ENCODE assay signal across 7 cellular contexts in the genomic region with DNA sequence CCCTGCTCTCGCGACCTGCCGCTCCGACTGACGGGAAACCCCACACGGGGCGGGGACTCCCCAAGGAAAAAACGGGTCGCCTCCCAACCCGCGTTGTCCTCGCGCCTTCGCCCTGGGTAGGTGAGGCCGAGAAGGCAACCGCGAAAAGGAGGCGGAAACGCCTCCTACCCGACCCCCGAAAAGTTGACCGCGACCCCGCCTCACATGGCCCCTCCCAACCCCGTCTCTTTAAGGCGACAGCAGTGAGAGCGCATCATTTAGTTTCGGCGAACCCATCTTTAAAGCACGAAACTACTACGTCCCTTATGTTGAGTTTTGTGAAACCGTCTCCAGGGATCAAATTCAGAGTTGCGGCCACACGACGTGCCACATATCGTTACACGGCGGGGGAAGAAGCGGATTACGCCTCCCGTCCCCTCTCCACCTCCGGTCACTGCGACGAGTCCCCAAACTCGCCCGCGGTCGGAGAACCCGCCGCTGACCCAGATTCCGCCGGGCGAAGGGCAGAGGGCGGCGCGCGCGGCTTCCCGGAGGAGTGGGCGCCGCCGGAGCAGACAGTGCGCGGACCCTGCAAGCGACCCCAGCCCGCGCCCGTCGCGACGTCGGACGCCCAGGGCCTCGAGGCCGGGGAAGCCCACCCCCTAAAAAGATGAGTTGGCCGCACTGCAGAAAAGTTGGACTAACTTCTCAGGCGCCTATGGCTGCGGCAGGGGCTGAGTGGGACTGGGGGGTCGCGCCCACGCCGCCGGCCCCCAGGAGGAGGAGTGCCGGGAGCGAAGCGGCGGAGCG. TPM values are rescaled to one million over a fixed set of nuclear protein-coding genes. Genes with fewer than 3 reads are reported as not detected.
A peak's percentile ranks its signal among the peaks of the same experiment; 100 is the strongest.
DNase-seq lines count a peak whose midpoint lies in the region; ATAC-seq and TF ChIP-seq lines count a peak whose summit lies in the region.

No MANE protein-coding gene starts in this region.

- 0 to 1% methylated on average over 7 to 84 of the region's 88 CpGs for WGBS in body of pancreas, 2 donors
- 2% methylated on average over 85 of the region's 88 CpGs for WGBS in smooth muscle cell (ENCODE audit: low lambda C conversion rate)

- no peaks in the 10 kb centered on the region for H3K9me3 Mint-ChIP-seq in HFFc6

- no peaks in the 10 kb centered on the region for H3K9me3 ChIP-seq in body of pancreas
- H3K9me3 ChIP-seq in smooth muscle cell (replicated peaks; ENCODE audit: low read depth), result no peaks in the 10 kb centered on the region

- peak; percentile 41 for ATAC-seq in body of pancreas

- intact Hi-C loops in body of pancreas (cut with DNase I), result no loop called here

- H3K4me3 Mint-ChIP-seq in HFFc6, result no peak overlapping the region

- no peaks in the 10 kb centered on the region; the same call in 1 of the 2 replicates for H3K27me3 Mint-ChIP-seq in HFFc6 (ENCODE audit: insufficient read depth)

- peak; percentile 36 to 82 (median 82) for TF ChIP-seq POLR2A in body of pancreas (IDR thresholded peaks at IDR 0.05)

- H3K4me1 ChIP-seq in body of pancreas (peaks cover 25% of the 10 kb centered on the region), smooth muscle cell (ENCODE audit: low read depth) (peaks cover 14% of the 10 kb centered on the region)

- H3K27ac ChIP-seq in body of pancreas (peak overlapping the region; percentile 71 to 94 (median 84)), smooth muscle cell (ENCODE audit: low read depth) (peak overlapping the region; percentile 68)

- DNase-seq in HFFc6 (peak; percentile 70), NCI-H1092 treated with DMSO at 0.1 percent for 48 hours (lab: John Stamatoyannopoulos, UW) (peak; percentile 62), UCSD-AML1 (lab: John Stamatoyannopoulos, UW; ENCODE audit: unreplicated experiment) (peak; percentile 82), body of pancreas (peak; percentile 74 to 82 (median 78)), iPS-NIHi11 (ENCODE audit: low spot score) (peak; percentile 85), smooth muscle cell (lab: John Stamatoyannopoulos, UW; ENCODE audit: unreplicated experiment) (peak; percentile 61)

- H3K4me1 Mint-ChIP-seq in HFFc6 (ENCODE audit: low read depth), result peaks cover 15% of the 10 kb centered on the region

- H3K27me3 ChIP-seq in body of pancreas (no peaks in the 10 kb centered on the region), smooth muscle cell (ENCODE audit: low read depth) (no peaks in the 10 kb centered on the region)

- H3K36me3 Mint-ChIP-seq in HFFc6 (ENCODE audit: low read depth), result no peaks in the 10 kb centered on the region

- H2AFZ ChIP-seq in smooth muscle cell (ENCODE audit: low read depth), result peak overlapping the region; percentile 77

- H3F3A ChIP-seq in smooth muscle cell (ENCODE audit: low read depth), result peaks cover 7% of the 10 kb centered on the region

- H3K4me3 ChIP-seq in body of pancreas (peak overlapping the region; percentile 71 to 77), smooth muscle cell (peak overlapping the region; percentile 82)

- peak overlapping the region; percentile 93 for H3K27ac Mint-ChIP-seq in HFFc6

- peak overlapping the region; percentile 90 for H3K4me2 ChIP-seq in smooth muscle cell

- TF ChIP-seq CTCF in GM12874 (IDR thresholded peaks at IDR 0.05; ENCODE audit: insufficient read depth, low read depth, low read length), result peak; percentile 19; the same call in 1 of the 2 replicates
- peak; percentile 48 for TF ChIP-seq CTCF in HFFc6 (IDR thresholded peaks at IDR 0.05)
- no peak for TF ChIP-seq CTCF in body of pancreas (IDR thresholded peaks at IDR 0.05)
- TF ChIP-seq CTCF in smooth muscle cell (IDR thresholded peaks at IDR 0.05; ENCODE audit: borderline replicate concordance, insufficient read depth, poor library complexity, severe bottlenecking), result no peak

- H4K20me1 ChIP-seq in smooth muscle cell (ENCODE audit: low read depth), result peaks cover 13% of the 10 kb centered on the region

- peak overlapping the region; percentile 81 for H3K9ac ChIP-seq in smooth muscle cell (ENCODE audit: low read depth)

- no peaks in the 10 kb centered on the region for H3K36me3 ChIP-seq in body of pancreas (replicated peaks in 1 of 2; ENCODE audit: insufficient read depth in 1 of 2, low read depth in 2 of 2)
- H3K36me3 ChIP-seq in smooth muscle cell (ENCODE audit: low read depth), result no peaks in the 10 kb centered on the region

- H3K79me2 ChIP-seq in smooth muscle cell (ENCODE audit: low read depth), result peaks cover 52% of the 10 kb centered on the region

RNA-seq across cellular contexts. Expression of a gene that starts 1.1 kb away (rescaled TPM):
- 10 to 100 TPM; 33.9 to 67.3 (median 62.4) TPM for total RNA-seq in HFFc6 (2021; fragmentation: NEBNext Ultra II Directional; extraction: Animal tissue kit (Norgen Biotek cat#: 25700))
- total RNA-seq in body of pancreas (1 to 10 TPM; 9.2 to 9.3 TPM), smooth muscle cell (36.5 and 42.4 TPM in 2 replicates)
- 25.0 and 34.1 TPM in 2 replicates for polyA plus RNA-seq in smooth muscle cell

RNA-seq across cellular contexts. Expression of a gene that starts 22.7 kb away (rescaled TPM):
- not detected for total RNA-seq in HFFc6 (2021; fragmentation: NEBNext Ultra II Directional; extraction: Animal tissue kit (Norgen Biotek cat#: 25700))
- not detected for total RNA-seq in body of pancreas
- 0.22 TPM in 1 of 2 replicates, not detected in the other for total RNA-seq in smooth muscle cell
- polyA plus RNA-seq in smooth muscle cell, result 0.59 and 0.91 TPM in 2 replicates

RNA-seq across cellular contexts. Expression of a gene that starts 34.0 kb away (rescaled TPM):
- total RNA-seq in HFFc6 (2021; fragmentation: NEBNext Ultra II Directional; extraction: Animal tissue kit (Norgen Biotek cat#: 25700)), result 100 to 1,000 TPM; 104 to 119 (median 107) TPM
- 10 to 100 TPM; 33.0 to 56.6 TPM for total RNA-seq in body of pancreas
- 74.8 and 86.8 TPM in 2 replicates for total RNA-seq in smooth muscle cell
- polyA plus RNA-seq in smooth muscle cell, result 43.4 and 44.5 TPM in 2 replicates

RNA-seq across cellular contexts. Expression of a gene that starts 37.7 kb away (rescaled TPM):
- 1 to 10 TPM; 2.3 to 8.0 (median 5.9) TPM for total RNA-seq in HFFc6 (2021; fragmentation: NEBNext Ultra II Directional; extraction: Animal tissue kit (Norgen Biotek cat#: 25700))
- total RNA-seq in body of pancreas (1 to 10 TPM in 1 of 2 donors, not detected in 1; 8.6 TPM), smooth muscle cell (5.1 and 6.4 TPM in 2 replicates)
- polyA plus RNA-seq in smooth muscle cell, result 5.4 and 7.9 TPM in 2 replicates

RNA-seq across cellular contexts. Expression of a gene that starts 47.5 kb away (rescaled TPM):
- total RNA-seq in HFFc6 (2021; fragmentation: NEBNext Ultra II Directional; extraction: Animal tissue kit (Norgen Biotek cat#: 25700)), result 1 to 10 TPM; 5.6 to 9.8 (median 8.0) TPM
- 1 to 10 TPM in 1 of 2 donors, under 1 TPM in 1; 0.66 to 1.3 TPM for total RNA-seq in body of pancreas
- total RNA-seq in smooth muscle cell, result 8.4 and 13.1 TPM in 2 replicates
- polyA plus RNA-seq in smooth muscle cell, result 7.2 and 15.2 TPM in 2 replicates

Comparison
In these comparisons a context has a peak if more than half of its experiments do, and no peak if none do; other contexts are left out.
1. Peak in every context shown above with its lines: DNase-seq, ATAC-seq, H3K4me3 ChIP-seq and H3K27ac ChIP-seq.
2. CTCF ChIP-seq: peak in GM12874 (single experiment) and HFFc6 (single experiment); none in body of pancreas (0 of 7) and smooth muscle cell (single experiment).